8 cellular contexts compared by ENCODE assay signal in genomic region chr3:45841380-45841700, GRCh38. TPM values are rescaled to one million over a fixed set of nuclear protein-coding genes. Genes with fewer than 3 reads are reported as not detected.
A peak's percentile ranks its signal among the peaks of the same experiment; 100 is the strongest.
DNase-seq lines count a peak whose midpoint lies in the region; ATAC-seq and TF ChIP-seq lines count a peak whose summit lies in the region.

No MANE protein-coding gene starts in this region.

- H3K4me1 Mint-ChIP-seq in activated CD4-positive, alpha-beta T cell treated with anti-CD3 and anti-CD28 coated beads for 36 hours = peaks cover 14% of the 10 kb centered on the region

- H3K4me3 Mint-ChIP-seq in activated CD4-positive, alpha-beta T cell treated with anti-CD3 and anti-CD28 coated beads for 36 hours = peak overlapping the region; percentile 87

- CTCF ChIA-PET in activated CD4-positive, alpha-beta T cell treated with anti-CD3 and anti-CD28 coated beads for 36 hours (lab: Charles Lee) = interaction anchor here (0.7 to 2.4 kb wide), 10 partner anchors 9 to 295 kb away, joined by 3 to 7 read pairs (median 4); no protein-coding TSS in a partner anchor

- ATAC-seq in activated CD4-positive, alpha-beta T cell treated with anti-CD3 and anti-CD28 coated beads for 36 hours = peak; percentile 43
- ATAC-seq in gastrocnemius medialis (peak in 1 of 2 donors; percentile 11), GM19035 (IDR thresholded peaks at IDR 0.05; ENCODE audit: unreplicated experiment) (no peak)

- peak overlapping the region; percentile 79 to 91 for H3K4me3 ChIP-seq in right atrium auricular region
- peak overlapping the region; percentile 85 to 98 (median 98) for H3K4me3 ChIP-seq in gastrocnemius medialis

- H3K9me3 ChIP-seq in right atrium auricular region (no peaks in the 10 kb centered on the region), gastrocnemius medialis (no peaks in the 10 kb centered on the region)

- intact Hi-C loops in activated CD4-positive, alpha-beta T cell treated with anti-CD3 and anti-CD28 coated beads for 36 hours (cut with DNase I, micrococcal nuclease) = loop anchor here in 1 of 2 experiments (2.0 to 5.0 kb wide), 2 partner anchors 75 to 149 kb away; no protein-coding TSS in a partner anchor
- intact Hi-C loops in gastrocnemius medialis (cut with DNase I; ENCODE audit: low total_unique reads) = loop anchor here (10.0 kb wide), 1 partner anchor 233 kb away; no protein-coding TSS in a partner anchor

- no peak for TF ChIP-seq POLR2A in gastrocnemius medialis (IDR thresholded peaks at IDR 0.05)

- POLR2A ChIA-PET in activated CD4-positive, alpha-beta T cell treated with anti-CD3 and anti-CD28 coated beads for 36 hours (lab: Charles Lee) = interaction anchor here (0.6 to 0.9 kb wide), 2 partner anchors 15 to 1005 kb away, joined by 3 to 5 read pairs; no protein-coding TSS in a partner anchor

- DNase-seq in activated CD4-positive, alpha-beta T cell treated with anti-CD3 and anti-CD28 coated beads for 36 hours = no peak
- no peak for DNase-seq in activated CD4-positive, alpha-beta T cell treated with anti-CD3 and anti-CD28 coated beads, Interleukin-2, amount 50 U/mL, for 48 hours
- peak; percentile 21 for DNase-seq in KG1 (lab: John Stamatoyannopoulos, UW)
- peak; percentile 1 for DNase-seq in activated T-helper 9 cell treated with anti-CD3 and anti-CD28 coated beads, Interleukin-2, amount 50 U/mL, for 16 hours (ENCODE audit: low read depth)
- DNase-seq in right atrium auricular region (ENCODE audit: low spot score) = no peak
- no peak for DNase-seq in gastrocnemius medialis
- no peak for DNase-seq in GM20000 (ENCODE audit: low spot score)

- H3K27me3 ChIP-seq in right atrium auricular region (no peaks in the 10 kb centered on the region), gastrocnemius medialis (no peaks in the 10 kb centered on the region)

- in situ Hi-C loops in gastrocnemius medialis (cut with MboI; ENCODE audit: low sequenced_read_pairs in 4 of 4) = no loop called here

- no peaks in the 10 kb centered on the region for H3K9me3 Mint-ChIP-seq in activated CD4-positive, alpha-beta T cell treated with anti-CD3 and anti-CD28 coated beads for 36 hours (ENCODE audit: low read depth)

- TF ChIP-seq CTCF in right atrium auricular region (IDR thresholded peaks at IDR 0.05) = no peak
- TF ChIP-seq CTCF in gastrocnemius medialis (IDR thresholded peaks at IDR 0.05 in 4 of 5, conservative IDR thresholded peaks at IDR 0.05 in 1 of 5) = no peak
- no peak for TF ChIP-seq CTCF in GM20000 (IDR thresholded peaks at IDR 0.05; ENCODE audit: extremely low read depth, missing control alignments)

- no peak overlapping the region for H3K27ac ChIP-seq in right atrium auricular region
- peak overlapping the region in 3 of 4 donors; percentile 24 to 69 (median 61) for H3K27ac ChIP-seq in gastrocnemius medialis

- H3K27me3 Mint-ChIP-seq in activated CD4-positive, alpha-beta T cell treated with anti-CD3 and anti-CD28 coated beads for 36 hours = no peaks in the 10 kb centered on the region

- H3K27ac Mint-ChIP-seq in activated CD4-positive, alpha-beta T cell treated with anti-CD3 and anti-CD28 coated beads for 36 hours = peak overlapping the region; percentile 82

- no peaks in the 10 kb centered on the region for H3K36me3 ChIP-seq in right atrium auricular region
- H3K36me3 ChIP-seq in gastrocnemius medialis = no peaks in the 10 kb centered on the region

- H3K4me1 ChIP-seq in right atrium auricular region (peaks cover 0 to 7% of the 10 kb centered on the region in 2 donors), gastrocnemius medialis (peaks cover 16 to 17% of the 10 kb centered on the region in 2 donors)

- H3K36me3 Mint-ChIP-seq in activated CD4-positive, alpha-beta T cell treated with anti-CD3 and anti-CD28 coated beads for 36 hours (ENCODE audit: low read depth) = peaks cover 2% of the 10 kb centered on the region

RNA-seq across cellular contexts. Expression of gene LZTFL1, which starts 0.6 kb away (rescaled TPM):
- total RNA-seq in activated CD4-positive, alpha-beta T cell treated with anti-CD3 and anti-CD28 coated beads for 36 hours = 1 to 10 TPM; 4.5 to 6.6 TPM
- 1 to 10 TPM; 8.3 to 8.9 TPM for total RNA-seq in right atrium auricular region
- total RNA-seq in gastrocnemius medialis = 1 to 10 TPM; 3.2 to 7.6 (median 5.0) TPM

RNA-seq across cellular contexts. Expression of gene CCR9, which starts 45.0 kb away (rescaled TPM):
- total RNA-seq in activated CD4-positive, alpha-beta T cell treated with anti-CD3 and anti-CD28 coated beads for 36 hours = not detected
- total RNA-seq in right atrium auricular region (not detected), gastrocnemius medialis (under 1 TPM in 2 of 4 donors, not detected in 2; 0.09 to 0.13 TPM)

RNA-seq across cellular contexts. Expression of gene SLC6A20, which starts 45.0 kb away (rescaled TPM):
- not detected for total RNA-seq in activated CD4-positive, alpha-beta T cell treated with anti-CD3 and anti-CD28 coated beads for 36 hours
- total RNA-seq in right atrium auricular region = not detected
- total RNA-seq in gastrocnemius medialis = 1 to 10 TPM in 1 of 4 donors, under 1 TPM in 3; 0.49 to 1.5 (median 0.64) TPM

Comparison
In these comparisons a context has a peak if more than half of its experiments do, and no peak if none do; other contexts are left out.
1. DNase-seq: peak in KG1 (single experiment) and activated T-helper 9 cell treated with anti-CD3 and anti-CD28 coated beads, Interleukin-2, amount 50 U/mL, for 16 hours (single experiment); none in activated CD4-positive, alpha-beta T cell treated with anti-CD3 and anti-CD28 coated beads for 36 hours (single experiment), activated CD4-positive, alpha-beta T cell treated with anti-CD3 and anti-CD28 coated beads, Interleukin-2, amount 50 U/mL, for 48 hours (0 of 2), right atrium auricular region (single experiment), gastrocnemius medialis (0 of 2) and GM20000 (single experiment).
2. H3K27ac ChIP-seq: peak in gastrocnemius medialis (3 of 4); none in right atrium auricular region (0 of 2).